Comparison of ENCODE assay signal across 1 cellular context in the genomic region with DNA sequence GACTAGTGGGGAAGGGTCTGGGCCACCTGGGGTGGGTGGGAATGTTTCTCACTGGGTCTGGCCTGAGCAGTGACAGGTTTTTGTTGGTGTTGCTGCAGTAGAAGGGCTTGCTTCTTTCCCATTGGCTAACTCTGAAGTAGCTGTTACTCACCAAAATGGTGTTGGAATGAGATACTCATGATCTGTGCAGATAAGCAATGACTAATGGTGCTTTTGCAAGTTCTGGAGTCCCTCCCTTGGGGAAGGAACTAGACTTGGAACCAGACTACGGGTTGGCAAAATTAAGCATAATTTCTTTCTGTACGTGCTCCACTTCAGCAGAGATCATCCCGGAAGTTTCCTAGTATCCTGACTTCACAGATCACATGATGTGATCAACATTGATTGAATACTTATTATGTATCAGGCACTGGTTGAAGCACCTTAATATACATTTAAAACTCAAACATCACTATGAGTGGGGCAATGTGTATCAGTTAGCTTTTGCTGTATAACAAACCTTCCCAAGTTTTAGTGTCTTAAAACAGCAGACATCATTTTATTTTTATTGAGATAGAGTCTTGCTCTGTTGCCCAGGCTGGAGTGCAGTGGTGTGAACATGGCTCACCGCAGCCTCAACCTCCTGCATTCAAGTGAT.
TF ChIP-seq lines count a peak whose summit lies in the region.

No MANE protein-coding gene starts in this region.

TF ChIP-seq in K562, 482 proteins besides CTCF, POLR2A, EP300 and RAD21 (continued from another document and continues in another):
- TF ChIP-seq, protein P1, sequence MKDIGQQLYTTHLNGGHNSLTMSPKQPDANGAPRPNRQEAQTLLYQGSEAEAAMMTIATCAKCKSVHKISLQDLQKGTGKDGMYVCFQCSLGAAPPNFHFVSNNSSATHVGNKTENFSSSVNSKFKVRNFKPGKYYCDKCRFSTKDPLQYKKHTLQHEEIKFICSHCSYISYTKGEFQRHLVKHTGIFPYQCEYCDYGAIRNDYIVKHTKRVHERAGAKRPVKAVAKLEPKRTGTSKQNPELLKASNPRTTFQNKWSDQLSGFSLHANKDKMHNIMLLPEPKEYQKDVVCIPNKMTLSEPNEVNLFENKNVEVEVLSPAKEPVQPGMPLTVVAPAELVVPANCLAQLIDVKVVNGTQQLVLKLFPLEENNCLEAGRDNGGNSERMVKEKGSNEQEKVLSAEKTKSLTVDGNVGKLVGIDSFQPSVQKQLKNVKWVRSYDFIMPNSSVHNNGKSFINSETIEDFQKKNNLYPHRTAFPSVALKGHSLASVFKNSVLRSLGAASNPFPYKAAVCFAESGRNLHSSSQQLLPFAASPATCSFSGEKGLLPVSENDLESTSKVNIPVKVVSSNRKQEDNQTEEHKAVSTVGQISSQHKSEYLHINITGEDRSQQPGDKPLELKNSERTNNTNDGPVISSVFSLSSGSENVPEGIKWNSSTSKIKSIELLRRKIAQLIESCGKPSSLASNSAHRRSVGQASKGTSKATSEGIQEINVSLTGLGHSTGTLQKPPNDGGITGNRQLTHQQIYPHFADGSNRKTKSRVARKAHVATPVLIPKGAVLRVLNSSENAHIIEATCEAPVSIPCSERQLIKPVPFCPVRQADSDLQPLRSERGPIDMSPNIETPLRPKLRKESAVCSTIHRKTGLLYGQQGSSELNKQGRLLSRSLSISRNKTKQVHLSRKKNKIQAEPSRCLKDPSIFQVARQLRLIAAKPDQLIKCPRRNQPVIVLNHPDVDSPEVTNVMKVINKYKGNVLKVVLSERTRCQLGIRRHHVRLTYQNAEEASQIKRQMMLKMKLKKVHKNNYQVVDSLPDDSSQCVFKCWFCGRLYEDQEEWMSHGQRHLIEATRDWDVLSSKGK (CRISPR knock-in tag; IDR thresholded peaks at IDR 0.05) = no peak
- no peak for TF ChIP-seq MED1 (CRISPR knock-in tag; IDR thresholded peaks at IDR 0.05; ENCODE audit: borderline replicate concordance)
- TF ChIP-seq MIER1 (IDR thresholded peaks at IDR 0.05; ENCODE audit: low read depth) = no peak
- no peak for TF ChIP-seq RBM14 (IDR thresholded peaks at IDR 0.05; ENCODE audit: borderline replicate concordance, insufficient read depth, low read depth, low read length)
- no peak for TF ChIP-seq HDAC8 (tag; IDR thresholded peaks at IDR 0.05)
- no peak for TF ChIP-seq ZNF282 (CRISPR knock-in tag; IDR thresholded peaks at IDR 0.05)
- TF ChIP-seq, protein P2, sequence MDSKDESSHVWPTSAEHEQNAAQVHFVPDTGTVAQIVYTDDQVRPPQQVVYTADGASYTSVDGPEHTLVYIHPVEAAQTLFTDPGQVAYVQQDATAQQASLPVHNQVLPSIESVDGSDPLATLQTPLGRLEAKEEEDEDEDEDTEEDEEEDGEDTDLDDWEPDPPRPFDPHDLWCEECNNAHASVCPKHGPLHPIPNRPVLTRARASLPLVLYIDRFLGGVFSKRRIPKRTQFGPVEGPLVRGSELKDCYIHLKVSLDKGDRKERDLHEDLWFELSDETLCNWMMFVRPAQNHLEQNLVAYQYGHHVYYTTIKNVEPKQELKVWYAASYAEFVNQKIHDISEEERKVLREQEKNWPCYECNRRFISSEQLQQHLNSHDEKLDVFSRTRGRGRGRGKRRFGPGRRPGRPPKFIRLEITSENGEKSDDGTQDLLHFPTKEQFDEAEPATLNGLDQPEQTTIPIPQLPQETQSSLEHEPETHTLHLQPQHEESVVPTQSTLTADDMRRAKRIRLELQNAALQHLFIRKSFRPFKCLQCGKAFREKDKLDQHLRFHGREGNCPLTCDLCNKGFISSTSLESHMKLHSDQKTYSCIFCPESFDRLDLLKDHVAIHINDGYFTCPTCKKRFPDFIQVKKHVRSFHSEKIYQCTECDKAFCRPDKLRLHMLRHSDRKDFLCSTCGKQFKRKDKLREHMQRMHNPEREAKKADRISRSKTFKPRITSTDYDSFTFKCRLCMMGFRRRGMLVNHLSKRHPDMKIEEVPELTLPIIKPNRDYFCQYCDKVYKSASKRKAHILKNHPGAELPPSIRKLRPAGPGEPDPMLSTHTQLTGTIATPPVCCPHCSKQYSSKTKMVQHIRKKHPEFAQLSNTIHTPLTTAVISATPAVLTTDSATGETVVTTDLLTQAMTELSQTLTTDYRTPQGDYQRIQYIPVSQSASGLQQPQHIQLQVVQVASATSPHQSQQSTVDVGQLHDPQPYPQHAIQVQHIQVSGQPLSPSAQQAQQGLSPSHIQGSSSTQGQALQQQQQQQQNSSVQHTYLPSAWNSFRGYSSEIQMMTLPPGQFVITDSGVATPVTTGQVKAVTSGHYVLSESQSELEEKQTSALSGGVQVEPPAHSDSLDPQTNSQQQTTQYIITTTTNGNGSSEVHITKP (IDR thresholded peaks at IDR 0.05; ENCODE audit: partially characterized antibody) = no peak
- TF ChIP-seq, protein P3, sequence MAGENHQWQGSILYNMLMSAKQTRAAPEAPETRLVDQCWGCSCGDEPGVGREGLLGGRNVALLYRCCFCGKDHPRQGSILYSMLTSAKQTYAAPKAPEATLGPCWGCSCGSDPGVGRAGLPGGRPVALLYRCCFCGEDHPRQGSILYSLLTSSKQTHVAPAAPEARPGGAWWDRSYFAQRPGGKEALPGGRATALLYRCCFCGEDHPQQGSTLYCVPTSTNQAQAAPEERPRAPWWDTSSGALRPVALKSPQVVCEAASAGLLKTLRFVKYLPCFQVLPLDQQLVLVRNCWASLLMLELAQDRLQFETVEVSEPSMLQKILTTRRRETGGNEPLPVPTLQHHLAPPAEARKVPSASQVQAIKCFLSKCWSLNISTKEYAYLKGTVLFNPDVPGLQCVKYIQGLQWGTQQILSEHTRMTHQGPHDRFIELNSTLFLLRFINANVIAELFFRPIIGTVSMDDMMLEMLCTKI (IDR thresholded peaks at IDR 0.05; ENCODE audit: partially characterized antibody) = no peak
- no peak for TF ChIP-seq BRF1 (IDR thresholded peaks at IDR 0.05; ENCODE audit: borderline replicate concordance, extremely low read depth, insufficient read length)
- no peak for TF ChIP-seq SREBF1 (IDR thresholded peaks at IDR 0.05; ENCODE audit: borderline replicate concordance, low read depth, low read length)
- TF ChIP-seq ZNF830 (CRISPR knock-in tag; IDR thresholded peaks at IDR 0.05) = no peak
- TF ChIP-seq MXI1 (IDR thresholded peaks at IDR 0.05; ENCODE audit: low read depth, low read length) = no peak
- TF ChIP-seq ZNF134 (CRISPR knock-in tag; conservative IDR thresholded peaks at IDR 0.05) = peak; percentile 82
- TF ChIP-seq, protein P4, sequence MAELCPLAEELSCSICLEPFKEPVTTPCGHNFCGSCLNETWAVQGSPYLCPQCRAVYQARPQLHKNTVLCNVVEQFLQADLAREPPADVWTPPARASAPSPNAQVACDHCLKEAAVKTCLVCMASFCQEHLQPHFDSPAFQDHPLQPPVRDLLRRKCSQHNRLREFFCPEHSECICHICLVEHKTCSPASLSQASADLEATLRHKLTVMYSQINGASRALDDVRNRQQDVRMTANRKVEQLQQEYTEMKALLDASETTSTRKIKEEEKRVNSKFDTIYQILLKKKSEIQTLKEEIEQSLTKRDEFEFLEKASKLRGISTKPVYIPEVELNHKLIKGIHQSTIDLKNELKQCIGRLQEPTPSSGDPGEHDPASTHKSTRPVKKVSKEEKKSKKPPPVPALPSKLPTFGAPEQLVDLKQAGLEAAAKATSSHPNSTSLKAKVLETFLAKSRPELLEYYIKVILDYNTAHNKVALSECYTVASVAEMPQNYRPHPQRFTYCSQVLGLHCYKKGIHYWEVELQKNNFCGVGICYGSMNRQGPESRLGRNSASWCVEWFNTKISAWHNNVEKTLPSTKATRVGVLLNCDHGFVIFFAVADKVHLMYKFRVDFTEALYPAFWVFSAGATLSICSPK (IDR thresholded peaks at IDR 0.05; ENCODE audit: borderline replicate concordance) = no peak
- TF ChIP-seq PURB (CRISPR knock-in tag; IDR thresholded peaks at IDR 0.05; ENCODE audit: low read depth) = no peak
- no peak for TF ChIP-seq MEF2D (tag; conservative IDR thresholded peaks at IDR 0.05; ENCODE audit: low read depth)
- TF ChIP-seq KAT7 (CRISPR knock-in tag; IDR thresholded peaks at IDR 0.05; ENCODE audit: borderline replicate concordance) = 0 out of 2 replicates have a peak, but pooled peaks have one; percentile 65
- peak; percentile 76 for TF ChIP-seq CBFA2T3 (IDR thresholded peaks at IDR 0.05)
- no peak for TF ChIP-seq RB1 (IDR thresholded peaks at IDR 0.05; ENCODE audit: low read depth)
- TF ChIP-seq POU5F1 (IDR thresholded peaks at IDR 0.05; ENCODE audit: borderline replicate concordance, low read depth, low read length, partially characterized antibody) = no peak
- TF ChIP-seq ESRRA (IDR thresholded peaks at IDR 0.05; ENCODE audit: borderline replicate concordance, low read depth) = no peak
- TF ChIP-seq ZNF431 (CRISPR knock-in tag; IDR thresholded peaks at IDR 0.05) = no peak
- TF ChIP-seq ZNF551 (CRISPR knock-in tag; IDR thresholded peaks at IDR 0.05) = no peak
- no peak for TF ChIP-seq POLR2AphosphoS5 (IDR thresholded peaks at IDR 0.05; ENCODE audit: control insufficient read depth, insufficient read depth, low read depth, low read length)
- TF ChIP-seq ZKSCAN8 (CRISPR knock-in tag; IDR thresholded peaks at IDR 0.05) = 0 out of 2 replicates have a peak, but pooled peaks have one; percentile 39
- TF ChIP-seq, protein P5, sequence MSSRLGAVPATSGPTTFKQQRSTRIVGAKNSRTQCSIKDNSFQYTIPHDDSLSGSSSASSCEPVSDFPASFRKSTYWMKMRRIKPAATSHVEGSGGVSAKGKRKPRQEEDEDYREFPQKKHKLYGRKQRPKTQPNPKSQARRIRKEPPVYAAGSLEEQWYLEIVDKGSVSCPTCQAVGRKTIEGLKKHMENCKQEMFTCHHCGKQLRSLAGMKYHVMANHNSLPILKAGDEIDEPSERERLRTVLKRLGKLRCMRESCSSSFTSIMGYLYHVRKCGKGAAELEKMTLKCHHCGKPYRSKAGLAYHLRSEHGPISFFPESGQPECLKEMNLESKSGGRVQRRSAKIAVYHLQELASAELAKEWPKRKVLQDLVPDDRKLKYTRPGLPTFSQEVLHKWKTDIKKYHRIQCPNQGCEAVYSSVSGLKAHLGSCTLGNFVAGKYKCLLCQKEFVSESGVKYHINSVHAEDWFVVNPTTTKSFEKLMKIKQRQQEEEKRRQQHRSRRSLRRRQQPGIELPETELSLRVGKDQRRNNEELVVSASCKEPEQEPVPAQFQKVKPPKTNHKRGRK (tag; IDR thresholded peaks at IDR 0.05) = no peak
- TF ChIP-seq TBL1XR1 (IDR thresholded peaks at IDR 0.05; ENCODE audit: low read length in 2 of 2) = no peak
- peak; percentile 61; the same call in 1 of the 2 replicates for TF ChIP-seq SPI1 (IDR thresholded peaks at IDR 0.05; ENCODE audit: borderline replicate concordance, low read depth, low read length)
- no peak for TF ChIP-seq TAF1 (IDR thresholded peaks at IDR 0.05; ENCODE audit: control insufficient read depth, extremely low read depth, insufficient read depth, low read length, severe bottlenecking)
- no peak for TF ChIP-seq SMAD3 (CRISPR knock-in tag; conservative IDR thresholded peaks at IDR 0.05)
- TF ChIP-seq PHF21A (IDR thresholded peaks at IDR 0.05; ENCODE audit: borderline replicate concordance, low read depth) = no peak
- peak; percentile 33 to 43; a peak in 1 of 4 replicates for TF ChIP-seq FOXK2 (conservative IDR thresholded peaks at IDR 0.05 in 1 of 2, IDR thresholded peaks at IDR 0.05 in 1 of 2; ENCODE audit: low read depth in 2 of 2)
- no peak for TF ChIP-seq SIN3B (IDR thresholded peaks at IDR 0.05; ENCODE audit: low read depth)
- TF ChIP-seq, protein P6, sequence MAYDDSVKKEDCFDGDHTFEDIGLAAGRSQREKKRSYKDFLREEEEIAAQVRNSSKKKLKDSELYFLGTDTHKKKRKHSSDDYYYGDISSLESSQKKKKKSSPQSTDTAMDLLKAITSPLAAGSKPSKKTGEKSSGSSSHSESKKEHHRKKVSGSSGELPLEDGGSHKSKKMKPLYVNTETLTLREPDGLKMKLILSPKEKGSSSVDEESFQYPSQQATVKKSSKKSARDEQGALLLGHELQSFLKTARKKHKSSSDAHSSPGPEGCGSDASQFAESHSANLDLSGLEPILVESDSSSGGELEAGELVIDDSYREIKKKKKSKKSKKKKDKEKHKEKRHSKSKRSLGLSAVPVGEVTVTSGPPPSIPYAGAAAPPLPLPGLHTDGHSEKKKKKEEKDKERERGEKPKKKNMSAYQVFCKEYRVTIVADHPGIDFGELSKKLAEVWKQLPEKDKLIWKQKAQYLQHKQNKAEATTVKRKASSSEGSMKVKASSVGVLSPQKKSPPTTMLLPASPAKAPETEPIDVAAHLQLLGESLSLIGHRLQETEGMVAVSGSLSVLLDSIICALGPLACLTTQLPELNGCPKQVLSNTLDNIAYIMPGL (CRISPR knock-in tag; IDR thresholded peaks at IDR 0.05) = no peak
- no peak for TF ChIP-seq NELFE (IDR thresholded peaks at IDR 0.05; ENCODE audit: insufficient read depth, insufficient read length)
- TF ChIP-seq, protein P7, sequence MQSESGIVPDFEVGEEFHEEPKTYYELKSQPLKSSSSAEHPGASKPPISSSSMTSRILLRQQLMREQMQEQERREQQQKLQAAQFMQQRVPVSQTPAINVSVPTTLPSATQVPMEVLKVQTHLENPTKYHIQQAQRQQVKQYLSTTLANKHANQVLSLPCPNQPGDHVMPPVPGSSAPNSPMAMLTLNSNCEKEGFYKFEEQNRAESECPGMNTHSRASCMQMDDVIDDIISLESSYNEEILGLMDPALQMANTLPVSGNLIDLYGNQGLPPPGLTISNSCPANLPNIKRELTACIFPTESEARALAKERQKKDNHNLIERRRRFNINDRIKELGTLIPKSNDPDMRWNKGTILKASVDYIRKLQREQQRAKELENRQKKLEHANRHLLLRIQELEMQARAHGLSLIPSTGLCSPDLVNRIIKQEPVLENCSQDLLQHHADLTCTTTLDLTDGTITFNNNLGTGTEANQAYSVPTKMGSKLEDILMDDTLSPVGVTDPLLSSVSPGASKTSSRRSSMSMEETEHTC (IDR thresholded peaks at IDR 0.05) = 0 out of 2 replicates have a peak, but pooled peaks have one; percentile 34
- TF ChIP-seq, protein P8, sequence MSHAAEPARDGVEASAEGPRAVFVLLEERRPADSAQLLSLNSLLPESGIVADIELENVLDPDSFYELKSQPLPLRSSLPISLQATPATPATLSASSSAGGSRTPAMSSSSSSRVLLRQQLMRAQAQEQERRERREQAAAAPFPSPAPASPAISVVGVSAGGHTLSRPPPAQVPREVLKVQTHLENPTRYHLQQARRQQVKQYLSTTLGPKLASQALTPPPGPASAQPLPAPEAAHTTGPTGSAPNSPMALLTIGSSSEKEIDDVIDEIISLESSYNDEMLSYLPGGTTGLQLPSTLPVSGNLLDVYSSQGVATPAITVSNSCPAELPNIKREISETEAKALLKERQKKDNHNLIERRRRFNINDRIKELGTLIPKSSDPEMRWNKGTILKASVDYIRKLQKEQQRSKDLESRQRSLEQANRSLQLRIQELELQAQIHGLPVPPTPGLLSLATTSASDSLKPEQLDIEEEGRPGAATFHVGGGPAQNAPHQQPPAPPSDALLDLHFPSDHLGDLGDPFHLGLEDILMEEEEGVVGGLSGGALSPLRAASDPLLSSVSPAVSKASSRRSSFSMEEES (CRISPR knock-in tag; IDR thresholded peaks at IDR 0.05) = peak; percentile 81
- no peak for TF ChIP-seq CCAR2 (IDR thresholded peaks at IDR 0.05; ENCODE audit: low read depth, low read length)
- no peak for TF ChIP-seq BMI1 (IDR thresholded peaks at IDR 0.05; ENCODE audit: low read length)
- no peak for TF ChIP-seq BDP1 (IDR thresholded peaks at IDR 0.05; ENCODE audit: insufficient read depth, insufficient read length)
- TF ChIP-seq MYBL2 (IDR thresholded peaks at IDR 0.05; ENCODE audit: low read depth) = no peak; the same call in 1 of the 2 replicates
- no peak for TF ChIP-seq MYBL2 (CRISPR knock-in tag; IDR thresholded peaks at IDR 0.05; ENCODE audit: borderline replicate concordance)
- TF ChIP-seq ZNF699 (CRISPR knock-in tag; IDR thresholded peaks at IDR 0.05; ENCODE audit: insufficient replicate concordance) = no peak
- TF ChIP-seq ZNF785 (CRISPR knock-in tag; IDR thresholded peaks at IDR 0.05) = no peak
- TF ChIP-seq KLF1 (tag; IDR thresholded peaks at IDR 0.05) = no peak
- no peak for TF ChIP-seq ZNF445 (CRISPR knock-in tag; IDR thresholded peaks at IDR 0.05; ENCODE audit: low read depth)
- TF ChIP-seq STAT5A (IDR thresholded peaks at IDR 0.05; ENCODE audit: borderline replicate concordance, low read length) = peak; percentile 64; the same call in 1 of the 2 replicates
